In genomic region chr1:24929876-24930702, GRCh38 we compare ENCODE assay signal across 8 cellular contexts. TPM values are rescaled to one million over a fixed set of nuclear protein-coding genes. Genes with fewer than 3 reads are reported as not detected.
DNase-seq lines count a peak whose midpoint lies in the region; ATAC-seq, FAIRE-seq and TF ChIP-seq lines count a peak whose summit lies in the region.

TSS of gene RUNX3 (minus strand) at chr1:24930276. CDS start at chr1:24929868, 408 bp downstream.

- H3K9me3 ChIP-seq in SU-DHL-6 (ENCODE audit: insufficient read depth, low read length): no peaks in the 10 kb centered on the region
- H3K9me3 ChIP-seq in kidney (ENCODE audit: control insufficient read depth in 1 of 2, low read length in 2 of 2): no peaks in the 10 kb centered on the region

- H4K20me1 ChIP-seq in SU-DHL-6 (ENCODE audit: low read depth, low read length): no peaks in the 10 kb centered on the region

- peak within 1 kb of the TSS; percentile 76 for H2AFZ ChIP-seq in SU-DHL-6 (ENCODE audit: low read depth, low read length, severe bottlenecking)

- no peaks in the 10 kb centered on the region for H3K9me3 Mint-ChIP-seq in endothelial cell (ENCODE audit: unreplicated experiment)

- peaks cover 40% of the 10 kb centered on the region for H3K79me2 ChIP-seq in SU-DHL-6 (ENCODE audit: insufficient read depth, low read length)

- ATAC-seq in GM21390 (IDR thresholded peaks at IDR 0.05; ENCODE audit: unreplicated experiment): peak; percentile 75

- H3K27me3 ChIP-seq in SU-DHL-6 (ENCODE audit: low read length): no peaks in the 10 kb centered on the region

- TF ChIP-seq CTCF in SU-DHL-6 (IDR thresholded peaks at IDR 0.05; ENCODE audit: insufficient read depth, low read length, poor library complexity, severe bottlenecking) (no peak), kidney (IDR thresholded peaks at IDR 0.05; ENCODE audit: borderline replicate concordance, extremely low read depth, insufficient read depth) (no peak), endothelial cell (IDR thresholded peaks at IDR 0.05; ENCODE audit: unreplicated experiment) (no peak)

- H3K4me3 Mint-ChIP-seq in endothelial cell (ENCODE audit: unreplicated experiment): no peak within 1 kb of the TSS

- no peak for FAIRE-seq in kidney (lab: Jason Lieb, UNC)

- no peak within 1 kb of the TSS for H3K27ac Mint-ChIP-seq in endothelial cell (ENCODE audit: unreplicated experiment)

- peaks cover 10% of the 10 kb centered on the region; the same call in 1 of the 2 replicates for H3F3A ChIP-seq in SU-DHL-6 (ENCODE audit: insufficient read depth)

- peak; percentile 62 for DNase-seq in ELF-1 (ENCODE audit: low read depth, low spot score)
- peak in 65 of 76 experiments; percentile 9 to 82 (median 63) for DNase-seq in HUDEP-2 (lab: John Stamatoyannopoulos, UW; ENCODE audit: unreplicated experiment in 76 of 76)
- DNase-seq in activated naive CD4-positive, alpha-beta T cell treated with anti-CD3 and anti-CD28 coated beads, Interleukin-2, amount 50 U/mL, for 16 hours: peak; percentile 92
- DNase-seq in kidney: peak; percentile 94
- peak; percentile 81 to 88 (median 87) for DNase-seq in stimulated activated CD4-positive, alpha-beta T cell treated with anti-CD3 and anti-CD28 coated beads, TNF-alpha, amount 100 ng/mL, for 4 hours (ENCODE audit: low read depth in 3 of 3)
- DNase-seq in endothelial cell (ENCODE audit: low spot score): no peak

- H3K27ac ChIP-seq in SU-DHL-6 (ENCODE audit: low read depth, low read length): peak within 1 kb of the TSS; percentile 89
- H3K27ac ChIP-seq in kidney (ENCODE audit: low read depth in 2 of 2, low read length in 2 of 2): no peak within 1 kb of the TSS

- H3K4me3 ChIP-seq in SU-DHL-6 (ENCODE audit: insufficient read depth, low read length, poor library complexity, severe bottlenecking): peak within 1 kb of the TSS; percentile 86
- H3K4me3 ChIP-seq in kidney (ENCODE audit: low read length in 2 of 2): no peak within 1 kb of the TSS

- peaks cover 27% of the 10 kb centered on the region for H3K27me3 Mint-ChIP-seq in endothelial cell (ENCODE audit: unreplicated experiment)

- H3K4me2 ChIP-seq in SU-DHL-6 (ENCODE audit: low read depth, low read length, poor library complexity, severe bottlenecking): peak within 1 kb of the TSS; percentile 88

- peaks cover 39% of the 10 kb centered on the region for H3K4me1 Mint-ChIP-seq in endothelial cell (ENCODE audit: unreplicated experiment)

- peaks cover 3% of the 10 kb centered on the region for H3K36me3 Mint-ChIP-seq in endothelial cell (ENCODE audit: low read depth, unreplicated experiment)

- no peaks in the 10 kb centered on the region for H3K9me2 ChIP-seq in SU-DHL-6 (replicated peaks; ENCODE audit: insufficient read depth, low read length)

- 0 out of 2 replicates have a peak, but pooled peaks cover 4% of the 10 kb centered on the region for H3K36me3 ChIP-seq in SU-DHL-6 (ENCODE audit: low read length)
- H3K36me3 ChIP-seq in kidney (ENCODE audit: control insufficient read depth in 1 of 2, insufficient read depth in 2 of 2, low read length in 2 of 2): no peaks in the 10 kb centered on the region

- intact Hi-C loops in kidney (cut with DNase I): no loop called here

- H3K9ac ChIP-seq in SU-DHL-6 (ENCODE audit: low read length) (peak within 1 kb of the TSS; percentile 90), kidney (ENCODE audit: low read length in 2 of 2) (no peak within 1 kb of the TSS)

- peaks cover 0 to 6% of the 10 kb centered on the region in 2 donors for H3K4me1 ChIP-seq in kidney (ENCODE audit: control insufficient read depth in 1 of 2, insufficient read depth in 1 of 2, low read depth in 1 of 2, low read length in 2 of 2)

RNA-seq across cellular contexts. Expression of gene RUNX3, which starts in this region (rescaled TPM):
- total RNA-seq in kidney (7.9 TPM), endothelial cell (ENCODE audit: unreplicated experiment) (1.8 TPM)
- 0.47 TPM for polyA plus RNA-seq in kidney (ENCODE audit: insufficient read depth, low read depth, low replicate concordance)
